16 cellular contexts compared by ENCODE assay signal in genomic region chr14:81669308-81669707, GRCh38.
A peak's percentile ranks its signal among the peaks of the same experiment; 100 is the strongest.
DNase-seq lines count a peak whose midpoint lies in the region; ATAC-seq and TF ChIP-seq lines count a peak whose summit lies in the region.
"Had no signal": no experiment of that assay in that cellular context is flagged by ENCODE, and none has a peak within 500 bp of the region (broad histone marks: within the 10 kb centered on the region; RNA-seq: fewer than 3 reads in every experiment).

No MANE protein-coding gene starts in this region.

- H3K27me3 Mint-ChIP-seq in glutamatergic neuron (ENCODE audit: unreplicated experiment), result no peaks in the 10 kb centered on the region
- no peaks in the 10 kb centered on the region for H3K27me3 Mint-ChIP-seq in activated T-cell treated with anti-CD3 and anti-CD28 coated beads, Interleukin-2, amount 50 U/mL, for 72 hours (ENCODE audit: low read depth)

- H3K27me3 ChIP-seq in BE2C, result no peaks in the 10 kb centered on the region

- DNase-seq in NCI-H1417 (lab: John Stamatoyannopoulos, UW) (peak in 2 of 3 experiments; percentile 10 to 66), NCI-H1417 treated with DMSO at 0.1 percent for 48 hours (lab: John Stamatoyannopoulos, UW) (no peak), BE2C (peak; percentile 21), NCI-H1105 treated with DMSO at 0.1 percent for 48 hours (lab: John Stamatoyannopoulos, UW) (peak; percentile 70), glutamatergic neuron (no peak)
- DNase-seq in activated T-cell treated with anti-CD3 and anti-CD28 coated beads, Interleukin-2, amount 50 U/mL, for 72 hours, result no peak
- DNase-seq: Caco-2, GF-D8, NCI-H1092, NCI-H1930, NCI-H526 treated with DMSO at 0.1 percent for 48 hours, T-helper 9 cell had no signal

- TF ChIP-seq CTCF in BE2C (IDR thresholded peaks at IDR 0.05; ENCODE audit: low read depth, low read length) (no peak), glutamatergic neuron (IDR thresholded peaks at IDR 0.05; ENCODE audit: partially characterized antibody, unreplicated experiment) (no peak)

- H3K36me3 ChIP-seq in BE2C, result no peaks in the 10 kb centered on the region

- peaks cover 15% of the 10 kb centered on the region for H3K36me3 Mint-ChIP-seq in glutamatergic neuron (ENCODE audit: unreplicated experiment)
- no peaks in the 10 kb centered on the region for H3K36me3 Mint-ChIP-seq in activated T-cell treated with anti-CD3 and anti-CD28 coated beads, Interleukin-2, amount 50 U/mL, for 72 hours (ENCODE audit: insufficient read depth in 2 of 2)

- no peaks in the 10 kb centered on the region for H3K4me1 ChIP-seq in BE2C
- H3K4me1 ChIP-seq: Caco-2 had no signal

- peaks cover 10% of the 10 kb centered on the region for H3K9me3 Mint-ChIP-seq in glutamatergic neuron (ENCODE audit: unreplicated experiment)
- peaks cover 0 to 2% of the 10 kb centered on the region in 2 donors for H3K9me3 Mint-ChIP-seq in activated T-cell treated with anti-CD3 and anti-CD28 coated beads, Interleukin-2, amount 50 U/mL, for 72 hours

- no peak overlapping the region for H3K4me3 Mint-ChIP-seq in glutamatergic neuron (ENCODE audit: unreplicated experiment)
- H3K4me3 Mint-ChIP-seq in activated T-cell treated with anti-CD3 and anti-CD28 coated beads, Interleukin-2, amount 50 U/mL, for 72 hours, result no peak overlapping the region
- H3K4me3 Mint-ChIP-seq: GM23338 had no signal

- no peak for ATAC-seq in activated T-cell treated with anti-CD3 and anti-CD28 coated beads, Interleukin-2, amount 50 U/mL, for 72 hours (replicated peaks in 1 of 2)
- ATAC-seq in HG03432 (IDR thresholded peaks at IDR 0.05; ENCODE audit: unreplicated experiment), result no peak
- ATAC-seq: GM23338, HCT116, Panc1 had no signal

- H3K4me1 Mint-ChIP-seq in glutamatergic neuron (ENCODE audit: low read depth, unreplicated experiment), result peaks cover 26% of the 10 kb centered on the region
- H3K4me1 Mint-ChIP-seq in activated T-cell treated with anti-CD3 and anti-CD28 coated beads, Interleukin-2, amount 50 U/mL, for 72 hours (ENCODE audit: low read depth), result no peaks in the 10 kb centered on the region
- H3K4me1 Mint-ChIP-seq: GM23338 had no signal

- H3K27ac Mint-ChIP-seq in glutamatergic neuron (ENCODE audit: unreplicated experiment), result peak overlapping the region; percentile 77
- H3K27ac Mint-ChIP-seq in activated T-cell treated with anti-CD3 and anti-CD28 coated beads, Interleukin-2, amount 50 U/mL, for 72 hours, result no peak overlapping the region
- H3K27ac Mint-ChIP-seq: GM23338 had no signal

- no peak overlapping the region for H3K4me3 ChIP-seq in BE2C (ENCODE audit: low read depth, low read length)
- H3K4me3 ChIP-seq: GM23338 had no signal

- no peaks in the 10 kb centered on the region for H3K9me3 ChIP-seq in BE2C
- H3K9me3 ChIP-seq: Caco-2 had no signal

Comparison
In these comparisons a context has a peak if more than half of its experiments do, and no peak if none do; other contexts are left out.
1. DNase-seq: peak in NCI-H1417 (2 of 3), BE2C (single experiment) and NCI-H1105 treated with DMSO at 0.1 percent for 48 hours (single experiment); none in NCI-H1417 treated with DMSO at 0.1 percent for 48 hours (single experiment), glutamatergic neuron (single experiment) and activated T-cell treated with anti-CD3 and anti-CD28 coated beads, Interleukin-2, amount 50 U/mL, for 72 hours (0 of 2).